In genomic region chr14:34794941-34795340, GRCh38 we compare ENCODE assay signal across 21 cellular contexts.
"Had no signal": no experiment of that assay in that cellular context is flagged by ENCODE, and none has a peak within 500 bp of the region (broad histone marks: within the 10 kb centered on the region; RNA-seq: fewer than 3 reads in every experiment).

No MANE protein-coding gene starts in this region.

- H3K36me3 ChIP-seq: ovary, uterus had no signal

- H3K4me3 ChIP-seq: dorsolateral prefrontal cortex, gastrocnemius medialis, left lung, neural progenitor cell, ovary, psoas muscle, skin epidermis, transverse colon, uterus had no signal

- H3K9me3 Mint-ChIP-seq: activated naive CD8-positive, alpha-beta T cell treated with anti-CD3 and anti-CD28 coated beads, Interleukin-2, amount 10 ng/mL, durations not matched to agents 7 days and 5 days; activated T-helper 1 cell treated with anti-CD3 and anti-CD28 coated beads, Interleukin-12 subunit alpha, Interleukin-12 subunit beta, Interleukin-2, Interleukin-4 antibody, amounts not matched to agents 30 ng/mL and 10 ng/mL and 1 ng/mL, durations not matched to agents 14 hours and 24 hours and 36 hours; stimulated activated naive CD8-positive, alpha-beta T cell treated with anti-CD3 and anti-CD28 coated beads, Interleukin-15, Interleukin-2, amounts not matched to agents 100 ng/mL and 50 ng/mL, for 24 hours had no signal

- H2AFZ ChIP-seq: neural progenitor cell had no signal

- H3K27me3 ChIP-seq: dorsolateral prefrontal cortex, gastrocnemius medialis, left lung, neural progenitor cell, ovary, transverse colon, uterus had no signal

- DNase-seq: activated CD4-positive, alpha-beta T cell treated with anti-CD3 and anti-CD28 coated beads, Interleukin-2, amount 50 U/mL, for 4 hours; activated CD4-positive, CD25-positive, alpha-beta regulatory T cell treated with anti-CD3 and anti-CD28 coated beads, Interleukin-2, amount 50 U/mL, for 72 hours; activated naive CD8-positive, alpha-beta T cell treated with anti-CD3 and anti-CD28 coated beads, Interleukin-2, amount 10 ng/mL, durations not matched to agents 7 days and 5 days; dorsolateral prefrontal cortex; gastrocnemius medialis; head of caudate nucleus; kidney; left lung; naive B cell; ovary; psoas muscle; right cardiac atrium; T-helper 1 cell; T1000; transverse colon; uterus had no signal

- H3K4me3 Mint-ChIP-seq: activated naive CD8-positive, alpha-beta T cell treated with anti-CD3 and anti-CD28 coated beads, Interleukin-2, amount 10 ng/mL, durations not matched to agents 7 days and 5 days; activated T-helper 1 cell treated with anti-CD3 and anti-CD28 coated beads, Interleukin-12 subunit alpha, Interleukin-12 subunit beta, Interleukin-2, Interleukin-4 antibody, amounts not matched to agents 30 ng/mL and 10 ng/mL and 1 ng/mL, durations not matched to agents 14 hours and 24 hours and 36 hours; naive B cell; neural progenitor cell; stimulated activated naive CD8-positive, alpha-beta T cell treated with anti-CD3 and anti-CD28 coated beads, Interleukin-15, Interleukin-2, amounts not matched to agents 100 ng/mL and 50 ng/mL, for 24 hours had no signal

- H3K4me2 ChIP-seq: neural progenitor cell had no signal

- H3K9ac ChIP-seq: neural progenitor cell had no signal

- H3K27me3 Mint-ChIP-seq: activated naive CD8-positive, alpha-beta T cell treated with anti-CD3 and anti-CD28 coated beads, Interleukin-2, amount 10 ng/mL, durations not matched to agents 7 days and 5 days; naive B cell; stimulated activated naive CD8-positive, alpha-beta T cell treated with anti-CD3 and anti-CD28 coated beads, Interleukin-15, Interleukin-2, amounts not matched to agents 100 ng/mL and 50 ng/mL, for 24 hours had no signal

- H3K27ac Mint-ChIP-seq: activated naive CD8-positive, alpha-beta T cell treated with anti-CD3 and anti-CD28 coated beads, Interleukin-2, amount 10 ng/mL, durations not matched to agents 7 days and 5 days; neural progenitor cell; stimulated activated naive CD8-positive, alpha-beta T cell treated with anti-CD3 and anti-CD28 coated beads, Interleukin-15, Interleukin-2, amounts not matched to agents 100 ng/mL and 50 ng/mL, for 24 hours had no signal

- H3K9me3 ChIP-seq: gastrocnemius medialis, left lung, ovary, psoas muscle, transverse colon, uterus had no signal

- H3K27ac ChIP-seq: dorsolateral prefrontal cortex, gastrocnemius medialis, neural progenitor cell, ovary, psoas muscle, skin epidermis, transverse colon, uterus, VCaP had no signal

- H3K4me1 Mint-ChIP-seq: activated naive CD8-positive, alpha-beta T cell treated with anti-CD3 and anti-CD28 coated beads, Interleukin-2, amount 10 ng/mL, durations not matched to agents 7 days and 5 days; naive B cell; neural progenitor cell had no signal

- H3K4me1 ChIP-seq: gastrocnemius medialis, left lung, neural progenitor cell, psoas muscle, transverse colon, uterus had no signal

- ATAC-seq: gastrocnemius medialis, psoas muscle, right cardiac atrium had no signal
